ENCODE assay signal across 12 cellular contexts in genomic region chr16:12341423-12341822, GRCh38.
DNase-seq lines count a peak whose midpoint lies in the region; ATAC-seq, FAIRE-seq and TF ChIP-seq lines count a peak whose summit lies in the region.
"Had no signal": no experiment of that assay in that cellular context is flagged by ENCODE, and none has a peak within 500 bp of the region (broad histone marks: within the 10 kb centered on the region; RNA-seq: fewer than 3 reads in every experiment).

No MANE protein-coding gene starts in this region.

- BruUV-seq in MCF 10A (replicated peaks; lab: Mats Ljungman, UMichigan): no TSS peak

- no peak overlapping the region for H3K4me2 ChIP-seq in fibroblast of lung (ENCODE audit: extremely low read depth, insufficient read depth, low read length)

- no peak overlapping the region for H3K27ac Mint-ChIP-seq in MCF 10A (ENCODE audit: low read depth, unreplicated experiment)
- H3K27ac Mint-ChIP-seq in stimulated activated effector memory CD8-positive, alpha-beta T cell treated with anti-CD3 and anti-CD28 coated beads, Interleukin-12 subunit alpha, Interleukin-12 subunit beta, amount 100 ng/mL, for 72 hours: no peak overlapping the region

- peak; percentile 83 for FAIRE-seq in RCC 7860 (lab: Jason Lieb, UNC)
- FAIRE-seq: GM12878 had no signal

- H3K9me3 ChIP-seq in breast epithelium (no peaks in the 10 kb centered on the region), fibroblast of lung (ENCODE audit: control insufficient read depth, insufficient read depth, low read depth, low read length) (no peaks in the 10 kb centered on the region)
- H3K9me3 ChIP-seq: prostate gland, uterus had no signal

- POLR2A ChIA-PET in MCF 10A (lab: Yijun Ruan, JAX): no interaction called here

- H3K4me1 ChIP-seq in breast epithelium (no peaks in the 10 kb centered on the region), fibroblast of lung (ENCODE audit: control insufficient read depth, extremely low read depth, insufficient read depth, low read length) (peaks cover 6% of the 10 kb centered on the region)
- H3K4me1 ChIP-seq: prostate gland, uterus had no signal

- no peaks in the 10 kb centered on the region for H3K79me2 ChIP-seq in fibroblast of lung (ENCODE audit: control insufficient read depth, insufficient read depth, low read length)

- CTCF ChIA-PET in MCF 10A (lab: Yijun Ruan, JAX): interaction anchor here (0.6 to 2.2 kb wide), 13 partner anchors 11 to 493 kb away, joined by 3 to 23 read pairs (median 4); no protein-coding TSS in a partner anchor

- no peaks in the 10 kb centered on the region for H3K36me3 ChIP-seq in breast epithelium
- no peaks in the 10 kb centered on the region for H3K36me3 ChIP-seq in fibroblast of lung (ENCODE audit: control insufficient read depth, insufficient read depth, low read length)
- H3K36me3 ChIP-seq: prostate gland, uterus had no signal

- H4K20me1 ChIP-seq in fibroblast of lung (ENCODE audit: control insufficient read depth, extremely low read depth, insufficient read depth, low read length): no peaks in the 10 kb centered on the region

- H3K4me3 Mint-ChIP-seq in MCF 10A (ENCODE audit: unreplicated experiment): no peak overlapping the region
- H3K4me3 Mint-ChIP-seq in stimulated activated effector memory CD8-positive, alpha-beta T cell treated with anti-CD3 and anti-CD28 coated beads, Interleukin-12 subunit alpha, Interleukin-12 subunit beta, amount 100 ng/mL, for 72 hours: no peak overlapping the region

- no peaks in the 10 kb centered on the region for H3K9me3 Mint-ChIP-seq in MCF 10A (ENCODE audit: unreplicated experiment)
- no peaks in the 10 kb centered on the region for H3K9me3 Mint-ChIP-seq in stimulated activated effector memory CD8-positive, alpha-beta T cell treated with anti-CD3 and anti-CD28 coated beads, Interleukin-12 subunit alpha, Interleukin-12 subunit beta, amount 100 ng/mL, for 72 hours

- no peaks in the 10 kb centered on the region for H3K27me3 ChIP-seq in breast epithelium
- no peaks in the 10 kb centered on the region for H3K27me3 ChIP-seq in fibroblast of lung (ENCODE audit: control insufficient read depth, insufficient read depth, low read length)
- H3K27me3 ChIP-seq: uterus had no signal

- DNase-seq in MCF 10A (ENCODE audit: unreplicated experiment): peak; percentile 48
- DNase-seq in breast epithelium (ENCODE audit: low spot score in 2 of 2): no peak
- DNase-seq in RCC 7860 (ENCODE audit: low spot score): peak; percentile 88
- DNase-seq in fibroblast of lung (ENCODE audit: low read depth in 2 of 2): peak; percentile 12 to 66
- no peak for DNase-seq in stimulated activated effector memory CD8-positive, alpha-beta T cell treated with anti-CD3 and anti-CD28 coated beads, Interleukin-12 subunit alpha, Interleukin-12 subunit beta, amount 100 ng/mL, for 72 hours (ENCODE audit: low spot score in 2 of 2)
- DNase-seq: C1 segment of cervical spinal cord, uterus had no signal

- intact Hi-C loops in MCF 10A (cut with micrococcal nuclease): loop anchor here (1.0 to 10.0 kb wide), 2 partner anchors 246 to 473 kb away; no protein-coding TSS in a partner anchor
- intact Hi-C loops in breast epithelium (cut with DNase I; ENCODE audit: low total_unique reads): no loop called here

- peaks cover 4% of the 10 kb centered on the region for H3K36me3 Mint-ChIP-seq in MCF 10A (ENCODE audit: insufficient read depth, unreplicated experiment)
- H3K36me3 Mint-ChIP-seq in stimulated activated effector memory CD8-positive, alpha-beta T cell treated with anti-CD3 and anti-CD28 coated beads, Interleukin-12 subunit alpha, Interleukin-12 subunit beta, amount 100 ng/mL, for 72 hours: no peaks in the 10 kb centered on the region

- no peak for TF ChIP-seq POLR2A in breast epithelium (IDR thresholded peaks at IDR 0.05)

- no peak overlapping the region for H2AFZ ChIP-seq in fibroblast of lung (ENCODE audit: low read length)

- TF ChIP-seq CTCF in MCF 10A (IDR thresholded peaks at IDR 0.05; ENCODE audit: unreplicated experiment): peak; percentile 14
- TF ChIP-seq CTCF in breast epithelium (IDR thresholded peaks at IDR 0.05): no peak
- TF ChIP-seq CTCF in fibroblast of lung (conservative IDR thresholded peaks at IDR 0.05 in 1 of 2, IDR thresholded peaks at IDR 0.05 in 1 of 2; ENCODE audit: low read depth in 1 of 2, low read length in 2 of 2): no peak

- H3K27ac ChIP-seq in breast epithelium: no peak overlapping the region
- H3K27ac ChIP-seq in fibroblast of lung (ENCODE audit: insufficient read depth, low read length): no peak overlapping the region
- H3K27ac ChIP-seq: prostate gland, uterus had no signal

- H3K4me1 Mint-ChIP-seq in MCF 10A (ENCODE audit: insufficient read depth, unreplicated experiment): peaks cover 9% of the 10 kb centered on the region
- no peaks in the 10 kb centered on the region for H3K4me1 Mint-ChIP-seq in stimulated activated effector memory CD8-positive, alpha-beta T cell treated with anti-CD3 and anti-CD28 coated beads, Interleukin-12 subunit alpha, Interleukin-12 subunit beta, amount 100 ng/mL, for 72 hours

- H3K4me3 ChIP-seq in breast epithelium (no peak overlapping the region), fibroblast of lung (replicated peaks in 1 of 4; ENCODE audit: control extremely low read depth in 1 of 4, insufficient read depth in 1 of 4, low read depth in 3 of 4, low read length in 4 of 4) (no peak overlapping the region)
- H3K4me3 ChIP-seq: GM12878, prostate gland, uterus had no signal

- no peak overlapping the region for H3K9ac ChIP-seq in fibroblast of lung (ENCODE audit: insufficient read depth, low read length)

- peak; percentile 55 for ATAC-seq in stimulated activated effector memory CD8-positive, alpha-beta T cell treated with anti-CD3 and anti-CD28 coated beads, Interleukin-12 subunit alpha, Interleukin-12 subunit beta, amount 100 ng/mL, for 72 hours
- no peak for ATAC-seq in HG03196 (IDR thresholded peaks at IDR 0.05; ENCODE audit: unreplicated experiment)
- no peak for ATAC-seq in HG03565 (IDR thresholded peaks at IDR 0.05; ENCODE audit: unreplicated experiment)
- no peak for ATAC-seq in GM19324 (IDR thresholded peaks at IDR 0.05; ENCODE audit: low FRiP score, unreplicated experiment)
- ATAC-seq: GM12878 had no signal

- H3K27me3 Mint-ChIP-seq in MCF 10A (ENCODE audit: insufficient read depth, unreplicated experiment): no peaks in the 10 kb centered on the region

Comparison
In these comparisons a context has a peak if more than half of its experiments do, and no peak if none do; other contexts are left out.
1. DNase-seq: peak in MCF 10A (single experiment), RCC 7860 (single experiment) and fibroblast of lung (2 of 2); none in breast epithelium (0 of 2) and stimulated activated effector memory CD8-positive, alpha-beta T cell treated with anti-CD3 and anti-CD28 coated beads, Interleukin-12 subunit alpha, Interleukin-12 subunit beta, amount 100 ng/mL, for 72 hours (0 of 2).